Comparison of ENCODE assay signal across 4 cellular contexts in the genomic region with DNA sequence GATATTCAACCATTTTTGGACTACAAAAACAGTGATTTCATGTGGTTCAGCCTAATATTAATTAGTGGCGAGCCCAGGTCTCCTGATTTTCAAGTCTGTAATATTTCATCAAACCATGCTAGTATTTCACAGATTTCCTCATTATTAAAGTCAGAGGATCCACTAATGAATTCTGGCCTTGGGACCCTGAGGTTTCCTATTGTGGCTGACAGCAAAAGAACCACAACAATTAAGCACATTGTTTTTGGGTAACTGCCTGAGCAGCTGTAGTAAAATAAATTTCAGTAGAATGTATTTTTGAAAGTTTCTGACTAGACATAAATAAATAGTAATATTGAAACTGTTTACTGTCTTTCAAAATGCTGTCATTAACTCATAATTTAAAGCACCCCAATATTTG.
"Had no signal": no experiment of that assay in that cellular context is flagged by ENCODE, and none has a peak within 500 bp of the region (broad histone marks: within the 10 kb centered on the region; RNA-seq: fewer than 3 reads in every experiment).

No MANE protein-coding gene starts in this region.

- DNase-seq: GM23248, GOT3, H7, HFFc6 had no signal
